Comparison of ENCODE assay signal across 8 cellular contexts in the genomic region with DNA sequence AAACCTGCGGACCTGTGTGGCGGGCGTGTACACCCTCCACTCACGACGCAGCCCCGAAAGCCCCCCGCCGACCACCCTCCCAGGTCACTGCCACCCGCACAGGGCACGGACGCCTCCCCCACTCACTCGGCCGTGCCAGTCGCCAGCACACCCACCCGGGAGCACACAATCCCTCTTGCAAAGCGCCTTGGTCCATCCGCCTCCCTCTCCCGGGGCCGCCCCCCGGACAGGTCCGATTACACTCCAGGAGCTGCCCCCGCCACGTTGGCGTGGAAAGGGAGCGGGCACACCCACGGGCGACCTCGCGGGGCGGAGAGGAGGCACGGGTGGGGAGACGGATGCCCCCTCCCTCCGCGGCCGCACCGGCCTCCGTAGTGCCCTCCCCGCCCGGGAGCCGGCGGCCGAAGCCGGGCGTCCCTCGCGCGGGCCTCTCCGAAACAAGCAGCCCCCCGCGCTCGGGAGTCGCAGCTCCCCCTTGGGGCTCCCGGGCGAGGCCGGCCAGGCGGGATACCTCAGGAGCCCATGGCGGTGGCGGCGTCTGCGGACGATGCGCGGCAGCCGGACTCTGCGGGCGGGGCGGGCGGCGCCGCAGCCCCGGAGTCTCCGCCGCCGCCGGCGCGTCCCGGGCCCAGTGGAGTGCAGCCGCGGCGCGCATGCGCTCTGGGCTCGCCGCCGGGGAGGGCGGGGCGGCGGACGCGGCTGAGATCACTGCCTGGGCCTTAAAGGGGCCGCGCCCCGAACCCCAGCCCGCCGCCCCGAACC. TPM values are rescaled to one million over a fixed set of nuclear protein-coding genes. Genes with fewer than 3 reads are reported as not detected.
DNase-seq lines count a peak whose midpoint lies in the region; ATAC-seq, FAIRE-seq and TF ChIP-seq lines count a peak whose summit lies in the region.

Gene TMEM184B (minus strand): TSS at position 638 of the 762 bp plus-strand sequence. CDS start 25,049 bp downstream, outside the sequence.

- POLR2A ChIA-PET in A549 (lab: Yijun Ruan, JAX): interaction anchor here (0.6 kb wide), 1 partner anchor 55 kb away, joined by 3 read pairs; no protein-coding TSS in a partner anchor

- TF ChIP-seq POLR2A in A549 (IDR thresholded peaks at IDR 0.05; ENCODE audit: low read length): peak; percentile 75

- H3K9me3 ChIP-seq in A549: no peaks in the 10 kb centered on the region

- peak within 1 kb of the TSS; percentile 93 for H3K4me2 ChIP-seq in A549

- H3K4me1 ChIP-seq in A549: peaks cover 29% of the 10 kb centered on the region; the same call in 2 of the 3 replicates

- TF ChIP-seq RAD21 in A549 (conservative IDR thresholded peaks at IDR 0.05 in 1 of 2, IDR thresholded peaks at IDR 0.05 in 1 of 2): no peak

- no peak for FAIRE-seq in A549 (lab: Jason Lieb, UNC)
- peak; percentile 66 for FAIRE-seq in GM18507 (lab: Jason Lieb, UNC)

- H3K4me3 ChIP-seq in A549: peak within 1 kb of the TSS; percentile 91
- H3K4me3 ChIP-seq in fibroblast of pulmonary artery (replicated peaks; ENCODE audit: low read depth, low read length): peak within 1 kb of the TSS; percentile 89

- no peaks in the 10 kb centered on the region for H3K9me3 Mint-ChIP-seq in activated T-helper 2 cell treated with anti-CD3 and anti-CD28 coated beads, Interferon-gamma antibody, Interleukin-2, Interleukin-4, amounts not matched to agents 10 μg/mL and 5 μg/mL and 100 μg/mL, durations not matched to agents 14 hours and 24 hours and 36 hours
- H3K9me3 Mint-ChIP-seq in natural killer cell treated with Interleukin-12 subunit alpha and Interleukin-12 subunit beta and Interleukin-15 and Interleukin-18, amount 100 ng/mL, for 72 hours: no peaks in the 10 kb centered on the region

- peak; percentile 46 to 55 for DNase-seq in A549 (ENCODE audit: low read depth in 1 of 2, low spot score in 1 of 2)
- peak; percentile 87 for DNase-seq in GM18507 (ENCODE audit: extremely low spot score, insufficient read length, low read depth)
- peak; percentile 72 for DNase-seq in RKO (ENCODE audit: low spot score)
- peak; percentile 81 for DNase-seq in activated T-helper 2 cell treated with anti-CD3 and anti-CD28 coated beads, Interferon-gamma antibody, Interleukin-2, Interleukin-4, amounts not matched to agents 10 μg/mL and 5 μg/mL and 100 μg/mL, durations not matched to agents 14 hours and 24 hours and 36 hours (ENCODE audit: low spot score)
- DNase-seq in fibroblast of pulmonary artery (ENCODE audit: low read depth): peak; percentile 73
- peak; percentile 81 for DNase-seq in natural killer cell treated with Interleukin-12 subunit alpha and Interleukin-12 subunit beta and Interleukin-15 and Interleukin-18, amount 100 ng/mL, for 72 hours (ENCODE audit: low spot score)
- DNase-seq in stimulated activated naive CD4-positive, alpha-beta T cell (lab: John Stamatoyannopoulos, UW): peak; percentile 64 to 87 (median 76)

- TF ChIP-seq CTCF in A549 (IDR thresholded peaks at IDR 0.05) (no peak), fibroblast of pulmonary artery (IDR thresholded peaks at IDR 0.05; ENCODE audit: low read length, missing control alignments) (no peak)

- TF ChIP-seq EP300 in A549 (IDR thresholded peaks at IDR 0.05): no peak

- ATAC-seq in A549 (peak; percentile 93 to 96), HG03432 (IDR thresholded peaks at IDR 0.05; ENCODE audit: unreplicated experiment) (peak; percentile 80)
- ATAC-seq in natural killer cell treated with Interleukin-12 subunit alpha and Interleukin-12 subunit beta and Interleukin-15 and Interleukin-18, amount 100 ng/mL, for 72 hours: peak; percentile 97 to 98

- CTCF ChIA-PET in A549 (lab: Yijun Ruan, JAX): interaction anchor here (0.6 to 0.8 kb wide), 3 partner anchors 9 to 57 kb away, joined by 3 read pairs; no protein-coding TSS in a partner anchor

- peaks cover 4% of the 10 kb centered on the region for H3K27me3 Mint-ChIP-seq in activated T-helper 2 cell treated with anti-CD3 and anti-CD28 coated beads, Interferon-gamma antibody, Interleukin-2, Interleukin-4, amounts not matched to agents 10 μg/mL and 5 μg/mL and 100 μg/mL, durations not matched to agents 14 hours and 24 hours and 36 hours (ENCODE audit: low read depth)
- H3K27me3 Mint-ChIP-seq in natural killer cell treated with Interleukin-12 subunit alpha and Interleukin-12 subunit beta and Interleukin-15 and Interleukin-18, amount 100 ng/mL, for 72 hours: peaks cover 0 to 3% of the 10 kb centered on the region in 2 donors

- WGBS in A549 (ENCODE audit: missing lambda C conversion rate): no CpG with 5 or more reads among the region's 97 CpGs

- peak within 1 kb of the TSS; percentile 81 for H3K27ac Mint-ChIP-seq in activated T-helper 2 cell treated with anti-CD3 and anti-CD28 coated beads, Interferon-gamma antibody, Interleukin-2, Interleukin-4, amounts not matched to agents 10 μg/mL and 5 μg/mL and 100 μg/mL, durations not matched to agents 14 hours and 24 hours and 36 hours
- H3K27ac Mint-ChIP-seq in natural killer cell treated with Interleukin-12 subunit alpha and Interleukin-12 subunit beta and Interleukin-15 and Interleukin-18, amount 100 ng/mL, for 72 hours: peak within 1 kb of the TSS; percentile 90 to 98

- H3K36me3 Mint-ChIP-seq in activated T-helper 2 cell treated with anti-CD3 and anti-CD28 coated beads, Interferon-gamma antibody, Interleukin-2, Interleukin-4, amounts not matched to agents 10 μg/mL and 5 μg/mL and 100 μg/mL, durations not matched to agents 14 hours and 24 hours and 36 hours (ENCODE audit: low read depth): no peaks in the 10 kb centered on the region
- no peaks in the 10 kb centered on the region for H3K36me3 Mint-ChIP-seq in natural killer cell treated with Interleukin-12 subunit alpha and Interleukin-12 subunit beta and Interleukin-15 and Interleukin-18, amount 100 ng/mL, for 72 hours

- peak within 1 kb of the TSS; percentile 86 for H3K4me3 Mint-ChIP-seq in activated T-helper 2 cell treated with anti-CD3 and anti-CD28 coated beads, Interferon-gamma antibody, Interleukin-2, Interleukin-4, amounts not matched to agents 10 μg/mL and 5 μg/mL and 100 μg/mL, durations not matched to agents 14 hours and 24 hours and 36 hours (ENCODE audit: low read depth)
- H3K4me3 Mint-ChIP-seq in natural killer cell treated with Interleukin-12 subunit alpha and Interleukin-12 subunit beta and Interleukin-15 and Interleukin-18, amount 100 ng/mL, for 72 hours: peak within 1 kb of the TSS; percentile 91

- intact Hi-C loops in activated T-helper 2 cell treated with anti-CD3 and anti-CD28 coated beads, Interferon-gamma antibody, Interleukin-2, Interleukin-4, amounts not matched to agents 10 μg/mL and 5 μg/mL and 100 μg/mL, durations not matched to agents 14 hours and 24 hours and 36 hours (cut with micrococcal nuclease): loop anchor here (5.0 kb wide), 1 partner anchor 45 kb away; the partner anchor contains the start of gene CSNK1E

- H3K4me1 Mint-ChIP-seq in activated T-helper 2 cell treated with anti-CD3 and anti-CD28 coated beads, Interferon-gamma antibody, Interleukin-2, Interleukin-4, amounts not matched to agents 10 μg/mL and 5 μg/mL and 100 μg/mL, durations not matched to agents 14 hours and 24 hours and 36 hours (ENCODE audit: low read depth): peaks cover 32% of the 10 kb centered on the region
- peaks cover 36 to 46% of the 10 kb centered on the region in 2 donors for H3K4me1 Mint-ChIP-seq in natural killer cell treated with Interleukin-12 subunit alpha and Interleukin-12 subunit beta and Interleukin-15 and Interleukin-18, amount 100 ng/mL, for 72 hours (ENCODE audit: low read depth in 2 of 2)

- peak within 1 kb of the TSS; percentile 94 to 99 for H3K27ac ChIP-seq in A549

TF ChIP-seq in A549, 52 proteins besides CTCF, POLR2A, EP300 and RAD21:
- TF ChIP-seq PHF8 (IDR thresholded peaks at IDR 0.05; ENCODE audit: borderline replicate concordance, low read depth) (peak; percentile 62; the same call in 1 of the 2 replicates), JUN (IDR thresholded peaks at IDR 0.05) (peak; percentile 34 to 75; a peak in 3 of 5 replicates), POLR2AphosphoS2 (conservative IDR thresholded peaks at IDR 0.05; ENCODE audit: low read length) (no peak)
TF ChIP-seq in A549: peak in this region for 2.

RNA-seq across cellular contexts. Expression of gene TMEM184B, which starts in this region (rescaled TPM):
- polyA plus RNA-seq in A549 (2011; rRNA removed) (22.2 and 22.7 TPM in 2 replicates), A549 (2017; fragmentation: RNase III; extraction: RNeasy Plus Mini Kit Qiagen cat#74134 plus additional on column Dnase treatment) (33.2 to 36.8 TPM (median 36.6 TPM) in 3 replicates)
- 29.0 and 43.9 TPM in 2 replicates for polyA plus RNA-seq in A549 (2012; cell fraction: cytosol; rRNA removed)
- polyA plus RNA-seq in A549 (2012; cell fraction: nucleus; rRNA removed): 46.3 and 64.3 TPM in 2 replicates
- polyA minus RNA-seq in A549 (2011; rRNA and poly(A)+ RNA removed): 20.2 and 32.7 TPM in 2 replicates
- total RNA-seq in activated T-helper 2 cell treated with anti-CD3 and anti-CD28 coated beads, Interferon-gamma antibody, Interleukin-2, Interleukin-4, amounts not matched to agents 10 μg/mL and 5 μg/mL and 100 μg/mL, durations not matched to agents 14 hours and 24 hours and 36 hours: 34.8 and 35.8 TPM in 2 replicates
- total RNA-seq in natural killer cell treated with Interleukin-12 subunit alpha and Interleukin-12 subunit beta and Interleukin-15 and Interleukin-18, amount 100 ng/mL, for 72 hours: 10 to 100 TPM; 59.4 to 59.8 TPM

Comparison
In these comparisons a context has a peak if more than half of its experiments do, and no peak if none do; other contexts are left out.
1. Peak in every context shown above with its lines: DNase-seq, ATAC-seq, H3K4me3 ChIP-seq and H3K27ac ChIP-seq.